Comparison of ENCODE assay signal across 2 cellular contexts in genomic region chr3:11434697-11435096, GRCh38.
TF ChIP-seq lines count a peak whose summit lies in the region.

No MANE protein-coding gene starts in this region.

TF ChIP-seq in SK-N-SH, 30 proteins besides CTCF, POLR2A, EP300 and RAD21 (continued from another document):
- no peak for TF ChIP-seq ZBTB33 (IDR thresholded peaks at IDR 0.05; ENCODE audit: borderline replicate concordance, low read depth)
- TF ChIP-seq FOXM1 (IDR thresholded peaks at IDR 0.05; ENCODE audit: low read depth), result no peak
- TF ChIP-seq SIN3A (IDR thresholded peaks at IDR 0.05; ENCODE audit: borderline replicate concordance, low read depth, low read length), result no peak
- no peak for TF ChIP-seq ELF1 (IDR thresholded peaks at IDR 0.05)

TF ChIP-seq in SK-N-SH treated with all-trans-retinoic acid at 6 μM for 48 hours, 23 proteins besides CTCF, POLR2A, EP300 and RAD21 (continued from another document):
- no peak for TF ChIP-seq PATZ1 (CRISPR knock-in tag; IDR thresholded peaks at IDR 0.05; ENCODE audit: borderline replicate concordance)
- no peak for TF ChIP-seq TOX (CRISPR knock-in tag; IDR thresholded peaks at IDR 0.05; ENCODE audit: borderline replicate concordance)
- TF ChIP-seq OSR1 (CRISPR knock-in tag; IDR thresholded peaks at IDR 0.05), result no peak
- no peak for TF ChIP-seq ZNF565 (CRISPR knock-in tag; conservative IDR thresholded peaks at IDR 0.05; ENCODE audit: low read depth)
